Comparison of ENCODE assay signal across 14 cellular contexts in the genomic region with DNA sequence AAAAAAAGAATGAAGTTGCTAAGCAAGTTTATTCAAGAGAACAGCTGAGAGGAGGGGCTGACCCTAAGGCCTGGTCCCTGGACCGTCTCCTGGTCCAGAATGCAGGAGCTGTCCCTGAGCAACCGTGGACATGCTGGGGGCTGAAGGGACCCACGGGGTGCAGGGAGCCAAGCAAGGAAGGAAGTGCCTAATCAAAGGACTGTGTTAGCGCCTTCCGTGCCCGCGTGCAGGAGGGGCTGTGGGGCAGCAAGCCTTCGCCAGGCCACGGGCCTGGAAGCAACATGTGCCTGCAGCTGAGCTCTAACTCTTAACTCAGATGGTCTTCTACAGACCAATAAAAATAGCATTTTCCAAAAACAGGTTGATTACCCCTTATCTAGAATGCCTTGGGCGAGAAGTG.
"Had no signal": no experiment of that assay in that cellular context is flagged by ENCODE, and none has a peak within 500 bp of the region (broad histone marks: within the 10 kb centered on the region; RNA-seq: fewer than 3 reads in every experiment).

No MANE protein-coding gene starts in this region.

- H3K36me3 Mint-ChIP-seq: activated CD4-positive, alpha-beta memory T cell treated with anti-CD3 and anti-CD28 coated beads for 36 hours; activated naive CD8-positive, alpha-beta T cell treated with anti-CD3 and anti-CD28 coated beads for 36 hours had no signal

- H3K4me1 ChIP-seq: foreskin keratinocyte had no signal

- ATAC-seq: foreskin keratinocyte, left colon, right cardiac atrium had no signal

- H3K4me3 ChIP-seq: upper lobe of left lung had no signal

- H3K36me3 ChIP-seq: neutrophil, upper lobe of left lung had no signal

- H3K4me3 Mint-ChIP-seq: activated CD4-positive, alpha-beta memory T cell treated with anti-CD3 and anti-CD28 coated beads for 36 hours; activated naive CD8-positive, alpha-beta T cell treated with anti-CD3 and anti-CD28 coated beads for 36 hours had no signal

- H3K27ac Mint-ChIP-seq: activated CD4-positive, alpha-beta memory T cell treated with anti-CD3 and anti-CD28 coated beads for 36 hours; progenitor cell of endocrine pancreas had no signal

- H3K27me3 ChIP-seq: foreskin keratinocyte, neutrophil, upper lobe of left lung had no signal

- H3K9me3 Mint-ChIP-seq: activated CD4-positive, alpha-beta memory T cell treated with anti-CD3 and anti-CD28 coated beads for 36 hours; activated naive CD8-positive, alpha-beta T cell treated with anti-CD3 and anti-CD28 coated beads for 36 hours had no signal

- H3K27me3 Mint-ChIP-seq: activated CD4-positive, alpha-beta memory T cell treated with anti-CD3 and anti-CD28 coated beads for 36 hours; activated naive CD8-positive, alpha-beta T cell treated with anti-CD3 and anti-CD28 coated beads for 36 hours had no signal

- H3K27ac ChIP-seq: foreskin keratinocyte, neutrophil, upper lobe of left lung had no signal

- DNase-seq: activated CD4-positive, alpha-beta memory T cell treated with anti-CD3 and anti-CD28 coated beads for 36 hours; activated naive CD8-positive, alpha-beta T cell treated with anti-CD3 and anti-CD28 coated beads for 36 hours; aorta; foreskin keratinocyte; head of caudate nucleus; left colon; mammary epithelial cell; right cardiac atrium; SHP77 treated with DMSO at 0.1 percent for 48 hours; stimulated activated CD4-positive, alpha-beta T cell treated with anti-CD3 and anti-CD28 coated beads, Interleukin-2, amount 100 ng/mL, for 24 hours; stimulated activated naive CD4-positive, alpha-beta T cell treated with Interleukin-2 at 50 U/mL for 16 hours; upper lobe of left lung had no signal

- H3K9me3 ChIP-seq: neutrophil, upper lobe of left lung had no signal
